In genomic region chr1:235106457-235106856, GRCh38 we compare ENCODE assay signal across 10 cellular contexts.
"Had no signal": no experiment of that assay in that cellular context is flagged by ENCODE, and none has a peak within 500 bp of the region (broad histone marks: within the 10 kb centered on the region; RNA-seq: fewer than 3 reads in every experiment).

No MANE protein-coding gene starts in this region.

- H3K9me3 ChIP-seq: esophagus muscularis mucosa, stomach, thoracic aorta had no signal

- H3K4me3 Mint-ChIP-seq: activated naive CD4-positive, alpha-beta T cell treated with anti-CD3 and anti-CD28 coated beads, Interleukin-2, amount 50 U/mL, for 24 hours had no signal

- ATAC-seq: left cardiac atrium, right cardiac atrium had no signal

- H3K27ac ChIP-seq: dorsolateral prefrontal cortex, esophagus muscularis mucosa, stomach, thoracic aorta had no signal

- H3K9me3 Mint-ChIP-seq: activated naive CD4-positive, alpha-beta T cell treated with anti-CD3 and anti-CD28 coated beads, Interleukin-2, amount 50 U/mL, for 24 hours; naive B cell had no signal

- H3K4me3 ChIP-seq: dorsolateral prefrontal cortex, esophagus muscularis mucosa, stomach, thoracic aorta had no signal

- DNase-seq: dorsolateral prefrontal cortex, hypothalamus, left cardiac atrium, naive B cell, right cardiac atrium, small intestine, stomach had no signal

- H3K27me3 Mint-ChIP-seq: activated naive CD4-positive, alpha-beta T cell treated with anti-CD3 and anti-CD28 coated beads, Interleukin-2, amount 50 U/mL, for 24 hours; naive B cell had no signal

- H3K27ac Mint-ChIP-seq: activated naive CD4-positive, alpha-beta T cell treated with anti-CD3 and anti-CD28 coated beads, Interleukin-2, amount 50 U/mL, for 24 hours had no signal

- H3K27me3 ChIP-seq: dorsolateral prefrontal cortex, esophagus muscularis mucosa, stomach had no signal
